8 cellular contexts compared by ENCODE assay signal in the genomic region with DNA sequence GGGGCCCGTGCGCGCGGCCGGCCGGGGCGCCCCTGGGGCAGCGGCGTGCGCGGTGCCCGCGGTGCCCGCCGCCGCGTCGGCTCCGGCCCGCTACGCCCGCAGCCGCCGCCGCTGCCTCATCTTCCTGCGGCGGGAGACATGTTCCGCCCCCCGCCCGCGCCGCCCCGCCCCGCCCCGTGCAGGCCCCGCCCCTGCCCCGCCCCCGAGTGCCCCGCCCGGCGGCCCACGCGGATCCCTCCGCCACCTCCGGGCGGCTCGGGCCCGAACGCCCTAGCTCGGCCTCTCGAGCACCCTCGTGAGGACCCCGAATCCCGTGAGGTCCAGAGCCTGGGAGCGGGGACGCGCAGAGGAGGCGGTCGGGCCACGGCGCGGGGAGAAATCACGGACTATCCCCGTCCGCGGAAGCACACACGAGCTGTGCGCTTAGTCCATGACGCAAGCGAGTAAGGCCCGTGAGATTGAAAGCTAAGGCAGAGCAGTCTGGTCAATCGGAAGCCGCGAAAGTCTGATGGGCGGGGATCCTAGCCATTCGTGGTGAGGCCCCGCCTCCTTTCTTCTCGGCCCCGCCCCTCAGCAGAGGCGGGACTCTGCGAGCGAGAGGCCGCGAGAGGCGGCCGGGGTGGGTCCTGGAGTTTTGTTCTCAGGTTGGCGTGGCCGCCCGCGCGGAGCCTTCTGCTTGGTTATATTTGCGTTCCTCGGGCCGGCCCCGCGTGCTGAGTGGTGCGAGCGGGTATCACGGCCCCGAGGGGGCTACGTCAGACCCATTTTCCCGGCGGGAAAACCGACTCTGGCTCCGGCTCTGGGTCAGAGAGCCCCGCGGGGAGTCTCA. TPM values are rescaled to one million over a fixed set of nuclear protein-coding genes. Genes with fewer than 3 reads are reported as not detected.
DNase-seq lines count a peak whose midpoint lies in the region; ATAC-seq lines count a peak whose summit lies in the region.

TCF3 (minus strand) TSS at position 145 of the 829 bp plus-strand sequence. CDS start 2,367 bp downstream, outside the sequence.

- H3K27ac ChIP-seq in BLaER1 treated with 17β-estradiol and CSF1 and Interleukin-3, amounts not matched to agents 10 nM and 100 nM: peak within 1 kb of the TSS; percentile 93 to 100 (median 99)

- H3K4me2 ChIP-seq in BLaER1 treated with 17β-estradiol and CSF1 and Interleukin-3, amounts not matched to agents 10 nM and 100 nM: peak within 1 kb of the TSS; percentile 90 to 100 (median 97)

- no peaks in the 10 kb centered on the region for H3K9me3 ChIP-seq in BLaER1 treated with 17β-estradiol and CSF1 and Interleukin-3, amounts not matched to agents 10 nM and 100 nM (replicated peaks in 1 of 11)

- peaks cover 0 to 23% (median 7%) of the 10 kb centered on the region in 11 experiments; a peak in 13 of 22 replicates for H3K36me3 ChIP-seq in BLaER1 treated with 17β-estradiol and CSF1 and Interleukin-3, amounts not matched to agents 10 nM and 100 nM

- H3K4me3 ChIP-seq in BLaER1 treated with 17β-estradiol and CSF1 and Interleukin-3, amounts not matched to agents 10 nM and 100 nM: peak within 1 kb of the TSS; percentile 73 to 91 (median 86)

- H3K27me3 ChIP-seq in BLaER1 treated with 17β-estradiol and CSF1 and Interleukin-3, amounts not matched to agents 10 nM and 100 nM: peaks cover 0 to 7% (median 0%) of the 10 kb centered on the region in 11 experiments; a peak in 1 of 22 replicates

- DNase-seq in NCI-H748 (lab: John Stamatoyannopoulos, UW; ENCODE audit: unreplicated experiment) (peak; percentile 95), cortex of kidney (lab: John Stamatoyannopoulos, UW) (peak; percentile 89), left colon (peak; percentile 97 to 99)
- peak; percentile 99 for DNase-seq in activated CD4-positive, alpha-beta T cell treated with anti-CD3 and anti-CD28 coated beads, Interleukin-2, amount 50 U/mL, for 1 hour
- DNase-seq in stimulated activated CD4-positive, alpha-beta T cell treated with anti-CD3 and anti-CD28 coated beads, Interleukin-1b, Interleukin-23, amount 100 ng/mL, for 48 hours: peak; percentile 98

- peaks cover 65 to 80% (median 73%) of the 10 kb centered on the region in 10 experiments for H3K4me1 ChIP-seq in BLaER1 treated with 17β-estradiol and CSF1 and Interleukin-3, amounts not matched to agents 10 nM and 100 nM

- H4K20me1 ChIP-seq in BLaER1 treated with 17β-estradiol and CSF1 and Interleukin-3, amounts not matched to agents 10 nM and 100 nM: peaks cover 11 to 39% (median 33%) of the 10 kb centered on the region in 11 experiments; a peak in 19 of 22 replicates

- H3K9ac ChIP-seq in BLaER1 treated with 17β-estradiol and CSF1 and Interleukin-3, amounts not matched to agents 10 nM and 100 nM: peak within 1 kb of the TSS; percentile 90 to 99 (median 98)

- ATAC-seq in GM19351 (IDR thresholded peaks at IDR 0.05; ENCODE audit: unreplicated experiment) (peak; percentile 64), HG03521 (IDR thresholded peaks at IDR 0.05; ENCODE audit: unreplicated experiment) (peak; percentile 63), left colon (peak; percentile 94)

- intact Hi-C loops in left colon (cut with DNase I, micrococcal nuclease): loop anchor here in 1 of 2 donors (5.0 kb wide), 1 partner anchor 45 kb away; the partner anchor contains the start of gene UQCR11

RNA-seq across cellular contexts. Expression of gene TCF3, which starts in this region (rescaled TPM):
- 10 to 100 TPM; 64.1 to 64.7 TPM for total RNA-seq in left colon

Comparison
In these comparisons a context has a peak if more than half of its experiments do, and no peak if none do; other contexts are left out.
1. Peak in every context shown above with its lines: DNase-seq, ATAC-seq, H3K4me3 ChIP-seq and H3K27ac ChIP-seq.